16 cellular contexts compared by ENCODE assay signal in the genomic region with DNA sequence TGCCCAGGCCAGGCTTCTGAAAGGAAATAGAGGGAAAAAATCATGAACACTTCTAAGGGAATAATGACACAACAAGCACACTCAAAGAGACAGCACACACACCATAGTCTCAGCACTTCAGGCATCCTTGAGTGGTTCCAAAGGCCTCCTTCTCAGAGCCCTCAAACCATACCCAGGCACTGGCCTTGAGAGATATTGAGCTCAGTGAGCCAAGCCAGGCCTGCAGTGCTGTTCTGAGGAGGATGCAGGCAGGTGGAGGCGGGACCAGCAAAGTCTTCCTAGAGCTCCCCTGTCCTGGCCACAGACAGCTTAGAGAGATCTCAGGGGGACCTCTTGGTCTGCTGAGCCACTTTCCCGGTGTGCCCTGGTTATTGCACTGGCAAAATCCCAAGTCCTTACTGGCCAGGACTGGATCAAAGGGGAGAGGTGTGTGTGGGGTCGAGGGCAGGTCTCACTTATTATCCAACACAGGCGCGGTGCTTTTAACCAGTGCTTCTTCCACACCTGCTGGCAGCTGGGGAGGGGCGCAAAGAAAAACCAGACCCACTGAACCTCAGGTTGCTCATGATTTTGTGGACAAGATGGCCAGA.
DNase-seq lines count a peak whose midpoint lies in the region; ATAC-seq and TF ChIP-seq lines count a peak whose summit lies in the region.
"Had no signal": no experiment of that assay in that cellular context is flagged by ENCODE, and none has a peak within 500 bp of the region (broad histone marks: within the 10 kb centered on the region; RNA-seq: fewer than 3 reads in every experiment).

No MANE protein-coding gene starts in this region.

- H3K4ac ChIP-seq in mesenchymal stem cell (ENCODE audit: low read depth in 1 of 2, low read length in 2 of 2): no peak overlapping the region

- no peak overlapping the region for H2BK120ac ChIP-seq in mesenchymal stem cell (ENCODE audit: low read depth, low read length)

- H3K4me2 ChIP-seq in mesenchymal stem cell (ENCODE audit: low read length, poor library complexity, severe bottlenecking): no peak overlapping the region

- no peaks in the 10 kb centered on the region for H3K36me3 Mint-ChIP-seq in T-helper 2 cell treated with Interferon-gamma antibody and Interleukin-4, amounts not matched to agents 5 μg/mL and 100 μg/mL, for 36 hours (ENCODE audit: low read depth)
- no peaks in the 10 kb centered on the region for H3K36me3 Mint-ChIP-seq in activated CD8-positive, alpha-beta T cell treated with anti-CD3 and anti-CD28 coated beads for 36 hours (ENCODE audit: low read depth)
- H3K36me3 Mint-ChIP-seq: CD4-positive, alpha-beta memory T cell had no signal

- no peak overlapping the region for H4K91ac ChIP-seq in mesenchymal stem cell (ENCODE audit: low read length)

- H3K18ac ChIP-seq in mesenchymal stem cell (ENCODE audit: low read depth in 1 of 2, low read length in 2 of 2): no peak overlapping the region

- no peak overlapping the region for H3K9ac ChIP-seq in mesenchymal stem cell (ENCODE audit: low read length)

- POLR2A ChIA-PET in activated CD8-positive, alpha-beta T cell treated with anti-CD3 and anti-CD28 coated beads for 36 hours (lab: Charles Lee): no interaction called here

- H2AFZ ChIP-seq in mesenchymal stem cell (ENCODE audit: low read depth, low read length): no peak overlapping the region

- H3K4me1 ChIP-seq in right atrium auricular region (peaks cover 0 to 72% of the 10 kb centered on the region in 2 donors), spleen (peaks cover 6 to 69% (median 43%) of the 10 kb centered on the region in 6 donors), mesenchymal stem cell (ENCODE audit: control insufficient read depth, insufficient read depth, low read depth, low read length) (peaks cover 4% of the 10 kb centered on the region)

- no peaks in the 10 kb centered on the region for H3K9me3 Mint-ChIP-seq in T-helper 2 cell treated with Interferon-gamma antibody and Interleukin-4, amounts not matched to agents 5 μg/mL and 100 μg/mL, for 36 hours
- no peaks in the 10 kb centered on the region for H3K9me3 Mint-ChIP-seq in activated CD8-positive, alpha-beta T cell treated with anti-CD3 and anti-CD28 coated beads for 36 hours
- H3K9me3 Mint-ChIP-seq: CD4-positive, alpha-beta memory T cell; H9 had no signal

- H2BK12ac ChIP-seq in mesenchymal stem cell (ENCODE audit: low read length in 2 of 2): no peak overlapping the region

- no peak for TF ChIP-seq CTCF in activated CD8-positive, alpha-beta T cell treated with anti-CD3 and anti-CD28 coated beads for 36 hours (IDR thresholded peaks at IDR 0.05)
- no peak for TF ChIP-seq CTCF in right atrium auricular region (IDR thresholded peaks at IDR 0.05)
- no peak for TF ChIP-seq CTCF in spleen (IDR thresholded peaks at IDR 0.05 in 8 of 11, conservative IDR thresholded peaks at IDR 0.05 in 3 of 11)

- H2BK5ac ChIP-seq in mesenchymal stem cell (ENCODE audit: low read depth, low read length, poor library complexity, severe bottlenecking): no peak overlapping the region

- no peaks in the 10 kb centered on the region for H3K9me3 ChIP-seq in right atrium auricular region
- no peaks in the 10 kb centered on the region for H3K9me3 ChIP-seq in spleen
- no peaks in the 10 kb centered on the region for H3K9me3 ChIP-seq in mesenchymal stem cell (ENCODE audit: control insufficient read depth, low read length)

- no peak overlapping the region for H3K14ac ChIP-seq in mesenchymal stem cell (ENCODE audit: low read length in 2 of 2)

- no peak overlapping the region for H3K4me3 ChIP-seq in right atrium auricular region
- no peak overlapping the region for H3K4me3 ChIP-seq in spleen
- no peak overlapping the region for H3K4me3 ChIP-seq in mesenchymal stem cell (ENCODE audit: insufficient read depth in 1 of 2, low read depth in 1 of 2, low read length in 2 of 2)
- H3K4me3 ChIP-seq: dorsolateral prefrontal cortex had no signal

- H2BK15ac ChIP-seq in mesenchymal stem cell (ENCODE audit: low read depth, poor library complexity, severe bottlenecking): no peak overlapping the region

- 66 to 92% (median 76%) methylated on average over 6 of the region's 6 CpGs for WGBS in spleen, 5 donors
- WGBS in mesenchymal stem cell: 96% methylated on average over 6 of the region's 6 CpGs

- no peak overlapping the region for H3K23ac ChIP-seq in mesenchymal stem cell (ENCODE audit: low read length in 2 of 2)

- no peaks in the 10 kb centered on the region for H3K27me3 ChIP-seq in right atrium auricular region
- no peaks in the 10 kb centered on the region for H3K27me3 ChIP-seq in spleen (replicated peaks in 1 of 7)
- no peaks in the 10 kb centered on the region for H3K27me3 ChIP-seq in mesenchymal stem cell (ENCODE audit: control insufficient read depth in 1 of 2, insufficient read depth in 1 of 2, low read length in 2 of 2)
- H3K27me3 ChIP-seq: dorsolateral prefrontal cortex had no signal

- peak; percentile 21 for ATAC-seq in activated CD8-positive, alpha-beta T cell treated with anti-CD3 and anti-CD28 coated beads for 36 hours
- ATAC-seq in HG02981 (IDR thresholded peaks at IDR 0.05; ENCODE audit: unreplicated experiment): no peak
- no peak for ATAC-seq in HG03175 (IDR thresholded peaks at IDR 0.05; ENCODE audit: unreplicated experiment)

- H3K79me1 ChIP-seq in mesenchymal stem cell (replicated peaks; ENCODE audit: low read length, poor library complexity, severe bottlenecking): no peaks in the 10 kb centered on the region

- peak overlapping the region; percentile 19 for H3K27ac Mint-ChIP-seq in T-helper 2 cell treated with Interferon-gamma antibody and Interleukin-4, amounts not matched to agents 5 μg/mL and 100 μg/mL, for 36 hours
- peak overlapping the region; percentile 73 for H3K27ac Mint-ChIP-seq in activated CD8-positive, alpha-beta T cell treated with anti-CD3 and anti-CD28 coated beads for 36 hours
- H3K27ac Mint-ChIP-seq: H9 had no signal

- no peak for DNase-seq in T-helper 2 cell treated with Interferon-gamma antibody and Interleukin-4, amounts not matched to agents 5 μg/mL and 100 μg/mL, for 36 hours (ENCODE audit: low spot score)
- DNase-seq in T-helper 2 cell: no peak
- DNase-seq in activated CD8-positive, alpha-beta T cell treated with anti-CD3 and anti-CD28 coated beads for 36 hours: no peak
- DNase-seq in right atrium auricular region (ENCODE audit: low spot score): no peak
- DNase-seq in spleen: no peak
- DNase-seq in mesenchymal stem cell: no peak
- DNase-seq: amniotic stem cell; CD4-positive, alpha-beta memory T cell; dorsolateral prefrontal cortex; H9; NCI-H2171; NK-92 treated with Interleukin-12 subunit alpha and Interleukin-12 subunit beta, amount 100 ng/mL, for 24 hours; retina; stimulated activated CD4-positive, alpha-beta T cell treated with anti-CD3 and anti-CD28 coated beads, Interleukin-4, amount 100 ng/mL, for 4 hours had no signal

- H3K4me1 Mint-ChIP-seq in T-helper 2 cell treated with Interferon-gamma antibody and Interleukin-4, amounts not matched to agents 5 μg/mL and 100 μg/mL, for 36 hours (ENCODE audit: low read depth): peaks cover 12% of the 10 kb centered on the region
- peaks cover 29% of the 10 kb centered on the region for H3K4me1 Mint-ChIP-seq in activated CD8-positive, alpha-beta T cell treated with anti-CD3 and anti-CD28 coated beads for 36 hours (ENCODE audit: low read depth)

- H3K36me3 ChIP-seq in right atrium auricular region (no peaks in the 10 kb centered on the region), spleen (no peaks in the 10 kb centered on the region), mesenchymal stem cell (ENCODE audit: control insufficient read depth in 1 of 2, insufficient read depth in 2 of 2, low read depth in 1 of 2, low read length in 2 of 2) (no peaks in the 10 kb centered on the region)

- H3K27me3 Mint-ChIP-seq in T-helper 2 cell treated with Interferon-gamma antibody and Interleukin-4, amounts not matched to agents 5 μg/mL and 100 μg/mL, for 36 hours (ENCODE audit: low read depth): no peaks in the 10 kb centered on the region
- H3K27me3 Mint-ChIP-seq in activated CD8-positive, alpha-beta T cell treated with anti-CD3 and anti-CD28 coated beads for 36 hours: no peaks in the 10 kb centered on the region
- H3K27me3 Mint-ChIP-seq: CD4-positive, alpha-beta memory T cell had no signal

- TF ChIP-seq POLR2A in spleen (IDR thresholded peaks at IDR 0.05): no peak

- no peak overlapping the region for H4K8ac ChIP-seq in mesenchymal stem cell (ENCODE audit: low read length)

- H3K27ac ChIP-seq in right atrium auricular region (peak overlapping the region; percentile 27 to 45), spleen (peak overlapping the region; percentile 35 to 91 (median 76)), mesenchymal stem cell (ENCODE audit: low read length, poor library complexity, severe bottlenecking) (no peak overlapping the region)

- no peak overlapping the region for H2AK5ac ChIP-seq in mesenchymal stem cell (ENCODE audit: low read length, severe bottlenecking)

- H3K4me3 Mint-ChIP-seq in T-helper 2 cell treated with Interferon-gamma antibody and Interleukin-4, amounts not matched to agents 5 μg/mL and 100 μg/mL, for 36 hours: no peak overlapping the region
- no peak overlapping the region for H3K4me3 Mint-ChIP-seq in activated CD8-positive, alpha-beta T cell treated with anti-CD3 and anti-CD28 coated beads for 36 hours
- H3K4me3 Mint-ChIP-seq: CD4-positive, alpha-beta memory T cell; H9 had no signal

- intact Hi-C loops in activated CD8-positive, alpha-beta T cell treated with anti-CD3 and anti-CD28 coated beads for 36 hours (cut with micrococcal nuclease): no loop called here
- intact Hi-C loops in spleen (cut with DNase I; ENCODE audit: low total_unique reads): loop anchor here (10.0 kb wide), 1 partner anchor 56 kb away; no protein-coding TSS in a partner anchor

- CTCF ChIA-PET in activated CD8-positive, alpha-beta T cell treated with anti-CD3 and anti-CD28 coated beads for 36 hours (lab: Charles Lee): interaction anchor here (3.2 kb wide), 1 partner anchor 20 kb away, joined by 19 read pairs; no protein-coding TSS in a partner anchor
